ENCODE assay signal across 1 cellular context in the genomic region with DNA sequence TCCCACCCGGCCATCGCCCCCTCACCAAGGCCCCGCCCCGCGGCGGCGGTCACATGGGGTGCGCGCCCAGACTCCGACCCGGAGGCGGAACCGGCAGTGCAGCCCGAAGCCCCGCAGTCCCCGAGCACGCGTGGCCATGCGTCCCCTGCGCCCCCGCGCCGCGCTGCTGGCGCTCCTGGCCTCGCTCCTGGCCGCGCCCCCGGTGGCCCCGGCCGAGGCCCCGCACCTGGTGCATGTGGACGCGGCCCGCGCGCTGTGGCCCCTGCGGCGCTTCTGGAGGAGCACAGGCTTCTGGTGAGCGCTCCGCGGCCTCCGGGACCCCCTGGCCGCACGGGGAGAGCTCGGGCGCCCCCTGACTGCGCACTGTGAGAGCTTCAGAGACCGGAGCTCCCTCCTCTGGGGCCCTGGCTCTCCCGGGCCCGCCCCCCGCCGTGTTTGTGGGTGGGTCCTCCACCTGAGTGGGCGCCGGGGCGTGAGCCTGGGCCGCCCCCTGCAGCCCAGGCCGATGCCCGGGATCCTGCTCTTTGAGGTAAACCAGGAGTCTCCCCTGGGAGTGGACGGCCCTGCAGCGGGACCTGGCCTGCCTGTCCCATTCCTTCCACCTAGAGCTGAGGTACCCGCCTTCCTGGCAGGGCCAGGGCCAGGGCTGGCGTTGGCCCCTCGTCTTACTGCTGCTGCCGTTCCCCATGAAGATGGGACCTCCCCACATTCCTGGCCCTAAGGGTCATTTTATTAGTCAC.
TF ChIP-seq lines count a peak whose summit lies in the region.

IDUA (plus strand) TSS at position 96 of the 740 bp plus-strand sequence; CDS start at position 137, 41 bp downstream.

TF ChIP-seq in K562, 482 proteins besides CTCF, POLR2A, EP300 and RAD21 (continued from another document and continues in another):
- TF ChIP-seq, protein P1, sequence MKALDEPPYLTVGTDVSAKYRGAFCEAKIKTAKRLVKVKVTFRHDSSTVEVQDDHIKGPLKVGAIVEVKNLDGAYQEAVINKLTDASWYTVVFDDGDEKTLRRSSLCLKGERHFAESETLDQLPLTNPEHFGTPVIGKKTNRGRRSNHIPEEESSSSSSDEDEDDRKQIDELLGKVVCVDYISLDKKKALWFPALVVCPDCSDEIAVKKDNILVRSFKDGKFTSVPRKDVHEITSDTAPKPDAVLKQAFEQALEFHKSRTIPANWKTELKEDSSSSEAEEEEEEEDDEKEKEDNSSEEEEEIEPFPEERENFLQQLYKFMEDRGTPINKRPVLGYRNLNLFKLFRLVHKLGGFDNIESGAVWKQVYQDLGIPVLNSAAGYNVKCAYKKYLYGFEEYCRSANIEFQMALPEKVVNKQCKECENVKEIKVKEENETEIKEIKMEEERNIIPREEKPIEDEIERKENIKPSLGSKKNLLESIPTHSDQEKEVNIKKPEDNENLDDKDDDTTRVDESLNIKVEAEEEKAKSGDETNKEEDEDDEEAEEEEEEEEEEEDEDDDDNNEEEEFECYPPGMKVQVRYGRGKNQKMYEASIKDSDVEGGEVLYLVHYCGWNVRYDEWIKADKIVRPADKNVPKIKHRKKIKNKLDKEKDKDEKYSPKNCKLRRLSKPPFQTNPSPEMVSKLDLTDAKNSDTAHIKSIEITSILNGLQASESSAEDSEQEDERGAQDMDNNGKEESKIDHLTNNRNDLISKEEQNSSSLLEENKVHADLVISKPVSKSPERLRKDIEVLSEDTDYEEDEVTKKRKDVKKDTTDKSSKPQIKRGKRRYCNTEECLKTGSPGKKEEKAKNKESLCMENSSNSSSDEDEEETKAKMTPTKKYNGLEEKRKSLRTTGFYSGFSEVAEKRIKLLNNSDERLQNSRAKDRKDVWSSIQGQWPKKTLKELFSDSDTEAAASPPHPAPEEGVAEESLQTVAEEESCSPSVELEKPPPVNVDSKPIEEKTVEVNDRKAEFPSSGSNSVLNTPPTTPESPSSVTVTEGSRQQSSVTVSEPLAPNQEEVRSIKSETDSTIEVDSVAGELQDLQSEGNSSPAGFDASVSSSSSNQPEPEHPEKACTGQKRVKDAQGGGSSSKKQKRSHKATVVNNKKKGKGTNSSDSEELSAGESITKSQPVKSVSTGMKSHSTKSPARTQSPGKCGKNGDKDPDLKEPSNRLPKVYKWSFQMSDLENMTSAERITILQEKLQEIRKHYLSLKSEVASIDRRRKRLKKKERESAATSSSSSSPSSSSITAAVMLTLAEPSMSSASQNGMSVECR (CRISPR knock-in tag; IDR thresholded peaks at IDR 0.05) = peak; percentile 57; the same call in 1 of the 2 replicates
- TF ChIP-seq PCBP1 (IDR thresholded peaks at IDR 0.05; ENCODE audit: low read depth, low read length, poor library complexity, severe bottlenecking) (peak; percentile 5), POLR2G (IDR thresholded peaks at IDR 0.05; ENCODE audit: low read depth, low read length) (peak; percentile 91), GTF2F1 (IDR thresholded peaks at IDR 0.05; ENCODE audit: low read depth, low read length) (no peak), JUND (IDR thresholded peaks at IDR 0.05; ENCODE audit: borderline replicate concordance, low read depth, low read length) (peak; percentile 15; the same call in 1 of the 2 replicates), JUND (tag; IDR thresholded peaks at IDR 0.05; ENCODE audit: borderline replicate concordance, low read depth, low read length) (no peak), CHD4 (IDR thresholded peaks at IDR 0.05; ENCODE audit: insufficient read depth, insufficient replicate concordance, low read depth, low read length, poor library complexity, severe bottlenecking) (no peak), ZFX (CRISPR knock-in tag; IDR thresholded peaks at IDR 0.05) (peak; percentile 72), ZNF263 (CRISPR knock-in tag; IDR thresholded peaks at IDR 0.05; ENCODE audit: borderline replicate concordance) (no peak), ZBTB1 (CRISPR knock-in tag; IDR thresholded peaks at IDR 0.05; ENCODE audit: borderline replicate concordance, low read depth) (peak; percentile 50), POLR2H (tag; IDR thresholded peaks at IDR 0.05; ENCODE audit: low read depth) (0 out of 2 replicates have a peak, but pooled peaks have one; percentile 9), HNRNPL (IDR thresholded peaks at IDR 0.05; ENCODE audit: low read depth, low read length) (peak; percentile 65; the same call in 1 of the 2 replicates), CCAR2 (IDR thresholded peaks at IDR 0.05; ENCODE audit: low read depth, low read length) (no peak), CBX1 (IDR thresholded peaks at IDR 0.05; ENCODE audit: low read depth) (peak; percentile 85; the same call in 1 of the 2 replicates), PURB (CRISPR knock-in tag; IDR thresholded peaks at IDR 0.05; ENCODE audit: low read depth) (no peak), ZNF780A (CRISPR knock-in tag; IDR thresholded peaks at IDR 0.05) (no peak), RREB1 (CRISPR knock-in tag; IDR thresholded peaks at IDR 0.05) (no peak), KLF16 (IDR thresholded peaks at IDR 0.05) (no peak), ZBTB11 (CRISPR knock-in tag; IDR thresholded peaks at IDR 0.05) (peak in 1 of 3 experiments; percentile 72; a peak in 2 of 6 replicates), ZNF124 (CRISPR knock-in tag; IDR thresholded peaks at IDR 0.05) (no peak), ZNF384 (IDR thresholded peaks at IDR 0.05; ENCODE audit: low read depth, low read length) (no peak), IRF1 (CRISPR knock-in tag; IDR thresholded peaks at IDR 0.05; ENCODE audit: borderline replicate concordance) (no peak), TEAD1 (CRISPR knock-in tag; IDR thresholded peaks at IDR 0.05) (no peak), PCBP2 (IDR thresholded peaks at IDR 0.05; ENCODE audit: low read depth, low read length, poor library complexity, severe bottlenecking) (no peak), ZNF212 (CRISPR knock-in tag; IDR thresholded peaks at IDR 0.05) (no peak)
- TF ChIP-seq, protein P2, sequence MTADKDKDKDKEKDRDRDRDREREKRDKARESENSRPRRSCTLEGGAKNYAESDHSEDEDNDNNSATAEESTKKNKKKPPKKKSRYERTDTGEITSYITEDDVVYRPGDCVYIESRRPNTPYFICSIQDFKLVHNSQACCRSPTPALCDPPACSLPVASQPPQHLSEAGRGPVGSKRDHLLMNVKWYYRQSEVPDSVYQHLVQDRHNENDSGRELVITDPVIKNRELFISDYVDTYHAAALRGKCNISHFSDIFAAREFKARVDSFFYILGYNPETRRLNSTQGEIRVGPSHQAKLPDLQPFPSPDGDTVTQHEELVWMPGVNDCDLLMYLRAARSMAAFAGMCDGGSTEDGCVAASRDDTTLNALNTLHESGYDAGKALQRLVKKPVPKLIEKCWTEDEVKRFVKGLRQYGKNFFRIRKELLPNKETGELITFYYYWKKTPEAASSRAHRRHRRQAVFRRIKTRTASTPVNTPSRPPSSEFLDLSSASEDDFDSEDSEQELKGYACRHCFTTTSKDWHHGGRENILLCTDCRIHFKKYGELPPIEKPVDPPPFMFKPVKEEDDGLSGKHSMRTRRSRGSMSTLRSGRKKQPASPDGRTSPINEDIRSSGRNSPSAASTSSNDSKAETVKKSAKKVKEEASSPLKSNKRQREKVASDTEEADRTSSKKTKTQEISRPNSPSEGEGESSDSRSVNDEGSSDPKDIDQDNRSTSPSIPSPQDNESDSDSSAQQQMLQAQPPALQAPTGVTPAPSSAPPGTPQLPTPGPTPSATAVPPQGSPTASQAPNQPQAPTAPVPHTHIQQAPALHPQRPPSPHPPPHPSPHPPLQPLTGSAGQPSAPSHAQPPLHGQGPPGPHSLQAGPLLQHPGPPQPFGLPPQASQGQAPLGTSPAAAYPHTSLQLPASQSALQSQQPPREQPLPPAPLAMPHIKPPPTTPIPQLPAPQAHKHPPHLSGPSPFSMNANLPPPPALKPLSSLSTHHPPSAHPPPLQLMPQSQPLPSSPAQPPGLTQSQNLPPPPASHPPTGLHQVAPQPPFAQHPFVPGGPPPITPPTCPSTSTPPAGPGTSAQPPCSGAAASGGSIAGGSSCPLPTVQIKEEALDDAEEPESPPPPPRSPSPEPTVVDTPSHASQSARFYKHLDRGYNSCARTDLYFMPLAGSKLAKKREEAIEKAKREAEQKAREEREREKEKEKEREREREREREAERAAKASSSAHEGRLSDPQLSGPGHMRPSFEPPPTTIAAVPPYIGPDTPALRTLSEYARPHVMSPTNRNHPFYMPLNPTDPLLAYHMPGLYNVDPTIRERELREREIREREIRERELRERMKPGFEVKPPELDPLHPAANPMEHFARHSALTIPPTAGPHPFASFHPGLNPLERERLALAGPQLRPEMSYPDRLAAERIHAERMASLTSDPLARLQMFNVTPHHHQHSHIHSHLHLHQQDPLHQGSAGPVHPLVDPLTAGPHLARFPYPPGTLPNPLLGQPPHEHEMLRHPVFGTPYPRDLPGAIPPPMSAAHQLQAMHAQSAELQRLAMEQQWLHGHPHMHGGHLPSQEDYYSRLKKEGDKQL (CRISPR knock-in tag; IDR thresholded peaks at IDR 0.05; ENCODE audit: borderline replicate concordance) = no peak
- TF ChIP-seq, protein P3, sequence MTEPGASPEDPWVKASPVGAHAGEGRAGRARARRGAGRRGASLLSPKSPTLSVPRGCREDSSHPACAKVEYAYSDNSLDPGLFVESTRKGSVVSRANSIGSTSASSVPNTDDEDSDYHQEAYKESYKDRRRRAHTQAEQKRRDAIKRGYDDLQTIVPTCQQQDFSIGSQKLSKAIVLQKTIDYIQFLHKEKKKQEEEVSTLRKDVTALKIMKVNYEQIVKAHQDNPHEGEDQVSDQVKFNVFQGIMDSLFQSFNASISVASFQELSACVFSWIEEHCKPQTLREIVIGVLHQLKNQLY (CRISPR knock-in tag; conservative IDR thresholded peaks at IDR 0.05) = no peak
- TF ChIP-seq, protein P4, sequence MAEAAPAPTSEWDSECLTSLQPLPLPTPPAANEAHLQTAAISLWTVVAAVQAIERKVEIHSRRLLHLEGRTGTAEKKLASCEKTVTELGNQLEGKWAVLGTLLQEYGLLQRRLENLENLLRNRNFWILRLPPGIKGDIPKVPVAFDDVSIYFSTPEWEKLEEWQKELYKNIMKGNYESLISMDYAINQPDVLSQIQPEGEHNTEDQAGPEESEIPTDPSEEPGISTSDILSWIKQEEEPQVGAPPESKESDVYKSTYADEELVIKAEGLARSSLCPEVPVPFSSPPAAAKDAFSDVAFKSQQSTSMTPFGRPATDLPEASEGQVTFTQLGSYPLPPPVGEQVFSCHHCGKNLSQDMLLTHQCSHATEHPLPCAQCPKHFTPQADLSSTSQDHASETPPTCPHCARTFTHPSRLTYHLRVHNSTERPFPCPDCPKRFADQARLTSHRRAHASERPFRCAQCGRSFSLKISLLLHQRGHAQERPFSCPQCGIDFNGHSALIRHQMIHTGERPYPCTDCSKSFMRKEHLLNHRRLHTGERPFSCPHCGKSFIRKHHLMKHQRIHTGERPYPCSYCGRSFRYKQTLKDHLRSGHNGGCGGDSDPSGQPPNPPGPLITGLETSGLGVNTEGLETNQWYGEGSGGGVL (CRISPR knock-in tag; IDR thresholded peaks at IDR 0.05) = no peak
